In the genomic region with DNA sequence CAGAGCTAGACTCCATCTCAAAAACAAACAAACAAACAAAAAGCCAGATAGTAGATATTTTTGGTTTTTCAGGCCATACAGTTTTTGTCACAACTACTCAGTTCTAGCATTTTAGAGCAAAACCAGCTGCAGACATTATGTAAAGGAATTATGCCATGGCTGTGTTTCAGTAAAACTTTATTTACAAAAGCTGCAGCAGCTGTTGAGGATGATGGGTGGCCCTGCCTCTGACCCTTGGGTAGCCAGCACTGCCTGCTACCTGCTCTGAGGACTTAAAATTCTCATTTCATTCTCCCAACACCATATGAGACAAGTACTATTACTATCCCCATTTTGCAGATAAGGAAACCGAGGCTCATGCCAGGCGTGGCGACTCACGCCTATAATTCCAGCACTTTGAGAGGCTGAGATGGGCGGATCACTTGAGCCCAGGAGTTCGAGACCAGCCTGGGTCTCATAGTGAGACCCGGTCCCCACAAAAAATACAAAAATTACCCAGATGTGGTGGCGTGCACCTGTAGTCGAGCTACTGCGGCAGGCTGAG, we compare ENCODE assay signal across 15 cellular contexts. TPM values are rescaled to one million over a fixed set of nuclear protein-coding genes. Genes with fewer than 3 reads are reported as not detected.
A peak's percentile ranks its signal among the peaks of the same experiment; 100 is the strongest.
DNase-seq lines count a peak whose midpoint lies in the region; ATAC-seq, FAIRE-seq and TF ChIP-seq lines count a peak whose summit lies in the region.
"Had no signal": no experiment of that assay in that cellular context is flagged by ENCODE, and none has a peak within 500 bp of the region (broad histone marks: within the 10 kb centered on the region; RNA-seq: fewer than 3 reads in every experiment).

No MANE protein-coding gene starts in this region.

- in situ Hi-C loops in HepG2 (cut with HindIII; ENCODE audit: extremely low pct_ligation_motif_present, low pct_unique_long_range_greater_than_20kb), result loop anchor here (25.0 kb wide), 1 partner anchor 102 kb away; a partner anchor contains a TSS

- CTCF ChIA-PET in HepG2 (lab: Yijun Ruan, JAX; ENCODE audit: low intra/inter-chr PET ratio, low total read pairs) (interaction anchor here (0.7 to 1.8 kb wide), 4 partner anchors 9 to 76 kb away, joined by 3 to 13 read pairs (median 3); no protein-coding TSS in a partner anchor), WTC11 (lab: Charles Lee) (interaction anchor here (0.6 to 5.5 kb wide), 44 partner anchors 10 to 294 kb away, joined by 3 to 123 read pairs (median 5); a partner anchor contains a TSS)
- CTCF ChIA-PET in CD4-positive, alpha-beta T cell (lab: Charles Lee), result no interaction called here

- 60% methylated on average over 10 of the region's 10 CpGs for WGBS in HepG2 (ENCODE audit: low lambda C conversion rate)
- WGBS in right lobe of liver (ENCODE audit: insufficient coverage, low coverage, low lambda C conversion rate, missing lambda C conversion rate), result 81% methylated on average over 6 of the region's 10 CpGs

- H3K9me3 Mint-ChIP-seq in WTC11, result no peaks in the 10 kb centered on the region
- no peaks in the 10 kb centered on the region for H3K9me3 Mint-ChIP-seq in type B pancreatic cell
- H3K9me3 Mint-ChIP-seq in CD4-positive, alpha-beta T cell, result no peaks in the 10 kb centered on the region

- no peaks in the 10 kb centered on the region for H3K36me3 Mint-ChIP-seq in WTC11
- no peaks in the 10 kb centered on the region for H3K36me3 Mint-ChIP-seq in type B pancreatic cell
- H3K36me3 Mint-ChIP-seq in CD4-positive, alpha-beta T cell (ENCODE audit: low read depth), result no peaks in the 10 kb centered on the region

- H3K9ac ChIP-seq in HepG2 (ENCODE audit: insufficient read depth, low read depth, low read length) (no peak overlapping the region), iPS-15b (ENCODE audit: low read depth, low read length) (no peak overlapping the region)
- H3K9ac ChIP-seq: BLaER1 treated with 17β-estradiol and CSF1 and Interleukin-3, amounts not matched to agents 10 nM and 100 nM had no signal

- POLR2A ChIA-PET in HepG2 (lab: Yijun Ruan, JAX) (interaction anchor here (0.9 to 1.9 kb wide), 2 partner anchors 95 to 109 kb away, joined by 3 to 7 read pairs; no protein-coding TSS in a partner anchor), WTC11 (lab: Charles Lee) (interaction anchor here (0.6 to 1.4 kb wide), 2 partner anchors 9 to 10 kb away, joined by 3 read pairs; no protein-coding TSS in a partner anchor)
- POLR2A ChIA-PET in CD4-positive, alpha-beta T cell (lab: Charles Lee), result no interaction called here

- H3K27me3 ChIP-seq in HepG2 (ENCODE audit: control insufficient read depth in 1 of 2, insufficient read depth in 2 of 2, low read length in 2 of 2) (peaks cover 17 to 60% of the 10 kb centered on the region in 2 experiments), right lobe of liver (no peaks in the 10 kb centered on the region), iPS-15b (ENCODE audit: control insufficient read depth, insufficient read depth, low read length) (no peaks in the 10 kb centered on the region)
- H3K27me3 ChIP-seq in CD4-positive, alpha-beta T cell (ENCODE audit: control insufficient read depth, insufficient read depth, low read length), result no peaks in the 10 kb centered on the region
- H3K27me3 ChIP-seq: BLaER1 treated with 17β-estradiol and CSF1 and Interleukin-3, amounts not matched to agents 10 nM and 100 nM had no signal

- H3K9me3 ChIP-seq in HepG2 (ENCODE audit: low read length), result no peaks in the 10 kb centered on the region
- no peaks in the 10 kb centered on the region for H3K9me3 ChIP-seq in right lobe of liver
- H3K9me3 ChIP-seq in iPS-15b (ENCODE audit: control insufficient read depth, insufficient read depth, low read length), result no peaks in the 10 kb centered on the region
- H3K9me3 ChIP-seq in CD4-positive, alpha-beta T cell (ENCODE audit: control insufficient read depth, low read length), result no peaks in the 10 kb centered on the region
- H3K9me3 ChIP-seq: BLaER1 treated with 17β-estradiol and CSF1 and Interleukin-3, amounts not matched to agents 10 nM and 100 nM had no signal

- TF ChIP-seq CTCF in HepG2 (CRISPR knock-in tag; IDR thresholded peaks at IDR 0.05) (no peak), right lobe of liver (IDR thresholded peaks at IDR 0.05) (no peak), WTC11 (IDR thresholded peaks at IDR 0.05) (no peak), type B pancreatic cell (conservative IDR thresholded peaks at IDR 0.05) (no peak)
- TF ChIP-seq CTCF in CD4-positive, alpha-beta T cell (IDR thresholded peaks at IDR 0.05), result no peak

- DNase-seq in HepG2 (ENCODE audit: low spot score) (no peak), right lobe of liver (no peak), WTC11 (ENCODE audit: low spot score) (no peak), type B pancreatic cell (ENCODE audit: extremely low spot score, unreplicated experiment) (no peak), nucleus accumbens (lab: John Stamatoyannopoulos, UW) (no peak)
- DNase-seq in CD4-positive, alpha-beta T cell, result no peak
- DNase-seq: NCI-H1417 treated with DMSO at 0.1 percent for 48 hours had no signal

- no peaks in the 10 kb centered on the region for H4K20me1 ChIP-seq in HepG2 (ENCODE audit: insufficient read depth, low read length)
- H4K20me1 ChIP-seq: BLaER1 treated with 17β-estradiol and CSF1 and Interleukin-3, amounts not matched to agents 10 nM and 100 nM had no signal

- H3K4me2 ChIP-seq in HepG2 (ENCODE audit: low read depth, low read length), result peak overlapping the region; percentile 84

- H3K27me3 Mint-ChIP-seq in WTC11 (ENCODE audit: low read depth) (no peaks in the 10 kb centered on the region), type B pancreatic cell (no peaks in the 10 kb centered on the region)
- H3K27me3 Mint-ChIP-seq in CD4-positive, alpha-beta T cell, result no peaks in the 10 kb centered on the region

- no peak overlapping the region; a peak in 1 of 6 replicates for H3K4me3 ChIP-seq in HepG2 (replicated peaks in 1 of 3; ENCODE audit: insufficient read depth in 1 of 3, low read depth in 2 of 3, low read length in 3 of 3)
- H3K4me3 ChIP-seq in right lobe of liver, result no peak overlapping the region
- H3K4me3 ChIP-seq in iPS-15b (ENCODE audit: low read depth, low read length), result peak overlapping the region; percentile 16
- H3K4me3 ChIP-seq: BLaER1 treated with 17β-estradiol and CSF1 and Interleukin-3, amounts not matched to agents 10 nM and 100 nM had no signal

- no peaks in the 10 kb centered on the region for H3K79me2 ChIP-seq in HepG2 (ENCODE audit: insufficient read depth, low read length)

- H3K27ac ChIP-seq in HepG2 (ENCODE audit: extremely low read length, insufficient read depth, low read length), result no peak overlapping the region
- H3K27ac ChIP-seq in right lobe of liver, result no peak overlapping the region
- no peak overlapping the region for H3K27ac ChIP-seq in CD4-positive, alpha-beta T cell (ENCODE audit: low read depth, low read length)

- no peaks in the 10 kb centered on the region for H3K36me3 ChIP-seq in HepG2 (replicated peaks in 1 of 2; ENCODE audit: control insufficient read depth in 1 of 2, insufficient read depth in 2 of 2, low read length in 2 of 2)
- H3K36me3 ChIP-seq in right lobe of liver, result no peaks in the 10 kb centered on the region
- no peaks in the 10 kb centered on the region for H3K36me3 ChIP-seq in iPS-15b (ENCODE audit: control insufficient read depth, insufficient read depth, low read length)
- H3K36me3 ChIP-seq: BLaER1 treated with 17β-estradiol and CSF1 and Interleukin-3, amounts not matched to agents 10 nM and 100 nM had no signal

- TF ChIP-seq EP300 in HepG2 (IDR thresholded peaks at IDR 0.05; ENCODE audit: low read depth in 2 of 2, low read length in 2 of 2), result no peak
- peak; percentile 43; the same call in 1 of the 2 replicates for TF ChIP-seq EP300 in HepG2 (CRISPR knock-in tag; IDR thresholded peaks at IDR 0.05; ENCODE audit: borderline replicate concordance)

- H3K27ac Mint-ChIP-seq in WTC11, result 0 out of 2 replicates have a peak overlapping the region, but pooled peaks have one; percentile 40
- peak overlapping the region; percentile 61 for H3K27ac Mint-ChIP-seq in type B pancreatic cell
- no peak overlapping the region for H3K27ac Mint-ChIP-seq in CD4-positive, alpha-beta T cell

- no TSS peak for BruUV-seq in HepG2 (replicated peaks; lab: Mats Ljungman, UMichigan)

- H2AFZ ChIP-seq in HepG2 (ENCODE audit: low read length), result no peak overlapping the region

- intact Hi-C loops in HepG2 (cut with micrococcal nuclease; ENCODE audit: unreplicated experiment), result no loop called here
- intact Hi-C loops in right lobe of liver (cut with DNase I), result no loop called here
- intact Hi-C loops in CD4-positive, alpha-beta T cell (cut with DNase I, micrococcal nuclease), result no loop called here

- H3K4me3 Mint-ChIP-seq in WTC11, result peak overlapping the region; percentile 42
- peak overlapping the region; percentile 62 for H3K4me3 Mint-ChIP-seq in type B pancreatic cell
- no peak overlapping the region for H3K4me3 Mint-ChIP-seq in CD4-positive, alpha-beta T cell

- TF ChIP-seq RAD21 in HepG2 (CRISPR knock-in tag; IDR thresholded peaks at IDR 0.05), result no peak

- ATAC-seq in HepG2, result no peak
- no peak for ATAC-seq in right lobe of liver
- ATAC-seq in WTC11, result no peak
- ATAC-seq in CD4-positive, alpha-beta T cell (ENCODE audit: poor library complexity), result no peak
- ATAC-seq in GM18907 (IDR thresholded peaks at IDR 0.05; ENCODE audit: unreplicated experiment), result no peak

- H3K4me1 Mint-ChIP-seq in WTC11 (peaks cover 46% of the 10 kb centered on the region), type B pancreatic cell (ENCODE audit: unreplicated experiment) (peaks cover 28% of the 10 kb centered on the region)
- H3K4me1 Mint-ChIP-seq in CD4-positive, alpha-beta T cell (ENCODE audit: low read depth), result no peaks in the 10 kb centered on the region

- peaks cover 27% of the 10 kb centered on the region for H3K4me1 ChIP-seq in HepG2 (ENCODE audit: insufficient read depth, low read length)
- H3K4me1 ChIP-seq in right lobe of liver, result peaks cover 0 to 9% (median 0%) of the 10 kb centered on the region in 4 donors
- peaks cover 14% of the 10 kb centered on the region for H3K4me1 ChIP-seq in iPS-15b (ENCODE audit: control insufficient read depth, insufficient read depth, low read length)

- no peak for TF ChIP-seq POLR2A in HepG2 (IDR thresholded peaks at IDR 0.05; ENCODE audit: insufficient read depth in 1 of 2, low read depth in 2 of 2, low read length in 2 of 2)
- TF ChIP-seq POLR2A in right lobe of liver (IDR thresholded peaks at IDR 0.05), result no peak

- FAIRE-seq in HepG2 (lab: Jason Lieb, UNC), result no peak
- FAIRE-seq: A204.1, GM12891, GM18507, HTR-8/SVneo, RCC 7860 had no signal

RNA-seq across cellular contexts. Expression of a gene that starts 56.3 kb away (rescaled TPM):
- total RNA-seq in HepG2 (2016; rRNA removed; fragmentation: Illumina TruSeq; extraction: Trizol), result not detected in 2 replicates
- not detected in 2 replicates for total RNA-seq in HepG2 (2016; cell fraction: cytosol; rRNA removed; fragmentation: Illumina TruSeq; extraction: Trizol; ENCODE audit: low read depth)
- total RNA-seq in HepG2 (2016; cell fraction: insoluble cytoplasmic fraction; rRNA removed; fragmentation: Illumina TruSeq; extraction: Trizol), result not detected in 2 replicates
- not detected in 2 replicates for total RNA-seq in HepG2 (2016; cell fraction: membrane; rRNA removed; fragmentation: Illumina TruSeq; extraction: Trizol)
- total RNA-seq in HepG2 (2016; cell fraction: nucleus; rRNA removed; fragmentation: Illumina TruSeq; extraction: Trizol), result not detected in 2 replicates
- polyA plus RNA-seq in HepG2 (2011; rRNA removed), result 0.18 and 0.26 TPM in 2 replicates
- 0.05 TPM in 2 replicates for polyA plus RNA-seq in HepG2 (2011; cell fraction: cytosol; rRNA removed)
- 1.9 and 2.1 TPM in 2 replicates for polyA plus RNA-seq in HepG2 (2011; cell fraction: nucleus; rRNA removed)
- 0.11 and 0.36 TPM in 2 replicates for polyA plus RNA-seq in HepG2 (2012)
- not detected in 2 replicates for polyA plus RNA-seq in HepG2 (2016; cell fraction: cytosol; fragmentation: Illumina TruSeq; extraction: Trizol; ENCODE audit: low read depth)
- not detected in 2 replicates for polyA plus RNA-seq in HepG2 (2016; cell fraction: insoluble cytoplasmic fraction; fragmentation: Illumina TruSeq; extraction: Trizol; ENCODE audit: low read depth)
- not detected in 2 replicates for polyA plus RNA-seq in HepG2 (2016; cell fraction: membrane; fragmentation: Illumina TruSeq; extraction: Trizol; ENCODE audit: low read depth)
- 0.13 TPM in 1 of 2 replicates, not detected in the other for polyA plus RNA-seq in HepG2 (2016; cell fraction: nucleus; fragmentation: Illumina TruSeq; extraction: Trizol; ENCODE audit: insufficient read depth, low read depth)
- 0.42 TPM in 1 of 2 replicates, not detected in the other for polyA minus RNA-seq in HepG2 (2011; rRNA and poly(A)+ RNA removed; ENCODE audit: low replicate concordance)
- not detected in 2 replicates for polyA minus RNA-seq in HepG2 (2011; cell fraction: cytosol; rRNA and poly(A)+ RNA removed)
- polyA minus RNA-seq in HepG2 (2011; cell fraction: nucleus; rRNA and poly(A)+ RNA removed), result 0.37 and 0.52 TPM in 2 replicates
- 10 to 100 TPM in 2 of 6 experiments, 1 to 10 TPM in 4; 4.8 to 13.8 (median 8.9) TPM for total RNA-seq in right lobe of liver
- 5.4 to 6.5 TPM (median 6.0 TPM) in 3 replicates for total RNA-seq in WTC11 (2021)
- 1.9 and 5.1 TPM in 2 replicates for total RNA-seq in type B pancreatic cell (ENCODE audit: low replicate concordance)
- not detected for total RNA-seq in CD4-positive, alpha-beta T cell
